Comparison of ENCODE assay signal across 21 cellular contexts in genomic region chr12:77007476-77007875, GRCh38.
"Had no signal": no experiment of that assay in that cellular context is flagged by ENCODE, and none has a peak within 500 bp of the region (broad histone marks: within the 10 kb centered on the region; RNA-seq: fewer than 3 reads in every experiment).

No MANE protein-coding gene starts in this region.

- FAIRE-seq: endothelial cell of umbilical vein, keratinocyte, pancreas had no signal

- DNase-seq: effector CD4-positive, alpha-beta T cell; endodermal cell; erythroblast; foreskin keratinocyte; immature natural killer cell; left ventricle myocardium inferior; lower lobe of right lung; nucleus accumbens; pancreas; right cardiac atrium; stimulated activated CD4-positive, alpha-beta T cell treated with anti-CD3 and anti-CD28 coated beads, Interleukin-2, amount 100 ng/mL, for 48 hours; stimulated activated CD8-positive, alpha-beta memory T cell treated with anti-CD3 and anti-CD28 coated beads, Interleukin-4, amount 100 ng/mL, for 48 hours; stimulated activated naive CD8-positive, alpha-beta T cell treated with anti-CD3 and anti-CD28 coated beads, Interleukin-15, Interleukin-2, amounts not matched to agents 100 U/mL and 50 U/mL, for 24 hours; tibial artery; upper lobe of left lung; uterus had no signal

- H3K4me3 ChIP-seq: coronary artery, left ventricle myocardium inferior, lower lobe of right lung, neural progenitor cell, pancreas, smooth muscle cell, tibial artery, upper lobe of left lung, uterus had no signal
